Comparison of ENCODE assay signal across 2 cellular contexts in the genomic region with DNA sequence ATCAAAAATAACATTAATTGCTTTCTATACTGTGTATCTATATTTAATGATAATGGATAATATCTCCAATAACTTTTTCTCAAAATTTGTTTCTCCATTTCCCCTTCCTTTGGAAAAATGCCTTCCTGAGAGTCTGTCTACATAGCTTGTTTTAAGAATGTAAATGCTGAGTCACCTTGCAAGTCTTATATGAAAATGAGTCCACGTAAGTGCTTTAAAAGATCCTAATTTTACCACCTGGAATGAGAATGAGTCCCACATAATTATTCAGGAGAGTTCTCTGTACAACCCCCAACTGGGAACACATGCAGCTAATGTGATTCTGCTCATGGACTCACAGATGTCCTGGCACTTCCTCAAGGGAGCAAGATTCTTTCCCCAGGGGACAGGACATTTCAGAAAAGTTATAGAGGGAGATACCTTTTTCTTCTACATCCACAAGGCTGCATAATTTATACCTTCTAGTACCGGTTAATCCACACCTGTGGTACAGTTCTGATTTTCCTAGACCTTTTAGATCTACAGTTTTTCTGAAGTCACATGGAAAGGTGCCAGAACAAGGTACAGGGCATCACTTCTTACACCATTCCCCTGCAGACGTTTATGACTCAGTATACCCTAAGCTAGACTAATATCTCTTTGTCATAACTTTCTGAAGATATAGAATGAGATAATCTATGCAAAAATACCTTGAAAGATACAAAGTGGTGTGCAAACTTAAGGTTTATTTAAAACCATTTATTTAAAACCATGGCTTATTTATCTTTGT.
TF ChIP-seq lines count a peak whose summit lies in the region.

No MANE protein-coding gene starts in this region.

TF ChIP-seq in A549, 52 proteins besides CTCF, POLR2A, EP300 and RAD21 (continued from another document):
- TF ChIP-seq MAZ (IDR thresholded peaks at IDR 0.05; ENCODE audit: borderline replicate concordance, low read depth, low read length) (no peak), RFX5 (IDR thresholded peaks at IDR 0.05) (no peak), ZFP36 (IDR thresholded peaks at IDR 0.05; ENCODE audit: borderline replicate concordance, partially characterized antibody) (no peak)

TF ChIP-seq in HCT116, 20 proteins besides CTCF, POLR2A, EP300 and RAD21 (continued from another document):
- TF ChIP-seq, protein P1, sequence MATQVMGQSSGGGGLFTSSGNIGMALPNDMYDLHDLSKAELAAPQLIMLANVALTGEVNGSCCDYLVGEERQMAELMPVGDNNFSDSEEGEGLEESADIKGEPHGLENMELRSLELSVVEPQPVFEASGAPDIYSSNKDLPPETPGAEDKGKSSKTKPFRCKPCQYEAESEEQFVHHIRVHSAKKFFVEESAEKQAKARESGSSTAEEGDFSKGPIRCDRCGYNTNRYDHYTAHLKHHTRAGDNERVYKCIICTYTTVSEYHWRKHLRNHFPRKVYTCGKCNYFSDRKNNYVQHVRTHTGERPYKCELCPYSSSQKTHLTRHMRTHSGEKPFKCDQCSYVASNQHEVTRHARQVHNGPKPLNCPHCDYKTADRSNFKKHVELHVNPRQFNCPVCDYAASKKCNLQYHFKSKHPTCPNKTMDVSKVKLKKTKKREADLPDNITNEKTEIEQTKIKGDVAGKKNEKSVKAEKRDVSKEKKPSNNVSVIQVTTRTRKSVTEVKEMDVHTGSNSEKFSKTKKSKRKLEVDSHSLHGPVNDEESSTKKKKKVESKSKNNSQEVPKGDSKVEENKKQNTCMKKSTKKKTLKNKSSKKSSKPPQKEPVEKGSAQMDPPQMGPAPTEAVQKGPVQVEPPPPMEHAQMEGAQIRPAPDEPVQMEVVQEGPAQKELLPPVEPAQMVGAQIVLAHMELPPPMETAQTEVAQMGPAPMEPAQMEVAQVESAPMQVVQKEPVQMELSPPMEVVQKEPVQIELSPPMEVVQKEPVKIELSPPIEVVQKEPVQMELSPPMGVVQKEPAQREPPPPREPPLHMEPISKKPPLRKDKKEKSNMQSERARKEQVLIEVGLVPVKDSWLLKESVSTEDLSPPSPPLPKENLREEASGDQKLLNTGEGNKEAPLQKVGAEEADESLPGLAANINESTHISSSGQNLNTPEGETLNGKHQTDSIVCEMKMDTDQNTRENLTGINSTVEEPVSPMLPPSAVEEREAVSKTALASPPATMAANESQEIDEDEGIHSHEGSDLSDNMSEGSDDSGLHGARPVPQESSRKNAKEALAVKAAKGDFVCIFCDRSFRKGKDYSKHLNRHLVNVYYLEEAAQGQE (IDR thresholded peaks at IDR 0.05; ENCODE audit: low read depth): no peak
- TF ChIP-seq EGR1 (IDR thresholded peaks at IDR 0.05; ENCODE audit: low read depth): no peak
- no peak for TF ChIP-seq JUND (IDR thresholded peaks at IDR 0.05)
- no peak for TF ChIP-seq EZH2 (IDR thresholded peaks at IDR 0.05)
- no peak for TF ChIP-seq TCF7L2 (IDR thresholded peaks at IDR 0.05; ENCODE audit: borderline replicate concordance, extremely low read depth, insufficient read depth, insufficient read length)
- TF ChIP-seq POLR2AphosphoS5 (IDR thresholded peaks at IDR 0.05; ENCODE audit: low read depth, low read length): no peak
- TF ChIP-seq SRF (IDR thresholded peaks at IDR 0.05; ENCODE audit: low read depth): no peak
- TF ChIP-seq, protein P2, sequence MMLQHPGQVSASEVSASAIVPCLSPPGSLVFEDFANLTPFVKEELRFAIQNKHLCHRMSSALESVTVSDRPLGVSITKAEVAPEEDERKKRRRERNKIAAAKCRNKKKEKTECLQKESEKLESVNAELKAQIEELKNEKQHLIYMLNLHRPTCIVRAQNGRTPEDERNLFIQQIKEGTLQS (IDR thresholded peaks at IDR 0.05): no peak
- no peak for TF ChIP-seq CEBPB (IDR thresholded peaks at IDR 0.05; ENCODE audit: low read depth)
- TF ChIP-seq EZH2phosphoT487 (IDR thresholded peaks at IDR 0.05; ENCODE audit: borderline replicate concordance): no peak
- TF ChIP-seq SIN3A (IDR thresholded peaks at IDR 0.05; ENCODE audit: low read depth): no peak
- TF ChIP-seq, protein P3, sequence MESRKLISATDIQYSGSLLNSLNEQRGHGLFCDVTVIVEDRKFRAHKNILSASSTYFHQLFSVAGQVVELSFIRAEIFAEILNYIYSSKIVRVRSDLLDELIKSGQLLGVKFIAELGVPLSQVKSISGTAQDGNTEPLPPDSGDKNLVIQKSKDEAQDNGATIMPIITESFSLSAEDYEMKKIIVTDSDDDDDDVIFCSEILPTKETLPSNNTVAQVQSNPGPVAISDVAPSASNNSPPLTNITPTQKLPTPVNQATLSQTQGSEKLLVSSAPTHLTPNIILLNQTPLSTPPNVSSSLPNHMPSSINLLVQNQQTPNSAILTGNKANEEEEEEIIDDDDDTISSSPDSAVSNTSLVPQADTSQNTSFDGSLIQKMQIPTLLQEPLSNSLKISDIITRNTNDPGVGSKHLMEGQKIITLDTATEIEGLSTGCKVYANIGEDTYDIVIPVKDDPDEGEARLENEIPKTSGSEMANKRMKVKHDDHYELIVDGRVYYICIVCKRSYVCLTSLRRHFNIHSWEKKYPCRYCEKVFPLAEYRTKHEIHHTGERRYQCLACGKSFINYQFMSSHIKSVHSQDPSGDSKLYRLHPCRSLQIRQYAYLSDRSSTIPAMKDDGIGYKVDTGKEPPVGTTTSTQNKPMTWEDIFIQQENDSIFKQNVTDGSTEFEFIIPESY (IDR thresholded peaks at IDR 0.05; ENCODE audit: extremely low read depth, insufficient replicate concordance, low read length): no peak
- no peak for TF ChIP-seq ZNF274 (IDR thresholded peaks at IDR 0.05; ENCODE audit: low read depth, low read length)
- TF ChIP-seq ZFX (IDR thresholded peaks at IDR 0.05): no peak
- TF ChIP-seq, protein P4, sequence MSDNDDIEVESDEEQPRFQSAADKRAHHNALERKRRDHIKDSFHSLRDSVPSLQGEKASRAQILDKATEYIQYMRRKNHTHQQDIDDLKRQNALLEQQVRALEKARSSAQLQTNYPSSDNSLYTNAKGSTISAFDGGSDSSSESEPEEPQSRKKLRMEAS (IDR thresholded peaks at IDR 0.05): no peak
- no peak for TF ChIP-seq FOSL1 (IDR thresholded peaks at IDR 0.05; ENCODE audit: low read depth)
- TF ChIP-seq YY1 (IDR thresholded peaks at IDR 0.05; ENCODE audit: extremely low read depth, insufficient replicate concordance, low read depth, low read length): no peak
